15 cellular contexts compared by ENCODE assay signal in genomic region chr16:56321571-56321970, GRCh38.
"Had no signal": no experiment of that assay in that cellular context is flagged by ENCODE, and none has a peak within 500 bp of the region (broad histone marks: within the 10 kb centered on the region; RNA-seq: fewer than 3 reads in every experiment).

No MANE protein-coding gene starts in this region.

- H3K9me3 ChIP-seq: right atrium auricular region, sigmoid colon, thyroid gland had no signal

- H3K36me3 ChIP-seq: right atrium auricular region, sigmoid colon, thyroid gland had no signal

- H3K27ac ChIP-seq: foreskin keratinocyte, right atrium auricular region, sigmoid colon, skin epidermis, thyroid gland had no signal

- H3K27me3 ChIP-seq: foreskin keratinocyte, right atrium auricular region, sigmoid colon, thyroid gland had no signal

- H3K4me3 ChIP-seq: right atrium auricular region, sigmoid colon, skin epidermis, thyroid gland had no signal

- DNase-seq: erythroblast; foreskin keratinocyte; immature natural killer cell; kidney; left colon; mesendoderm; naive B cell; sigmoid colon; stimulated activated CD4-positive, alpha-beta T cell treated with anti-CD3 and anti-CD28 coated beads, Interleukin-2, amount 100 ng/mL, for 24 hours; stimulated activated CD4-positive, alpha-beta T cell treated with anti-CD3 and anti-CD28 coated beads, Interleukin-4, amount 100 ng/mL, for 4 hours; stimulated activated naive B cell treated with anti-CD40 and anti-IgM and Interleukin-4, amounts not matched to agents 10 μg/mL and 1 μg/mL and 100 μg/mL, for 72 hours; stimulated activated naive CD8-positive, alpha-beta T cell treated with anti-CD3 and anti-CD28 coated beads, Interleukin-15, amount 100 ng/mL, for 72 hours; thyroid gland had no signal
